Comparison of ENCODE assay signal across 12 cellular contexts in the genomic region with DNA sequence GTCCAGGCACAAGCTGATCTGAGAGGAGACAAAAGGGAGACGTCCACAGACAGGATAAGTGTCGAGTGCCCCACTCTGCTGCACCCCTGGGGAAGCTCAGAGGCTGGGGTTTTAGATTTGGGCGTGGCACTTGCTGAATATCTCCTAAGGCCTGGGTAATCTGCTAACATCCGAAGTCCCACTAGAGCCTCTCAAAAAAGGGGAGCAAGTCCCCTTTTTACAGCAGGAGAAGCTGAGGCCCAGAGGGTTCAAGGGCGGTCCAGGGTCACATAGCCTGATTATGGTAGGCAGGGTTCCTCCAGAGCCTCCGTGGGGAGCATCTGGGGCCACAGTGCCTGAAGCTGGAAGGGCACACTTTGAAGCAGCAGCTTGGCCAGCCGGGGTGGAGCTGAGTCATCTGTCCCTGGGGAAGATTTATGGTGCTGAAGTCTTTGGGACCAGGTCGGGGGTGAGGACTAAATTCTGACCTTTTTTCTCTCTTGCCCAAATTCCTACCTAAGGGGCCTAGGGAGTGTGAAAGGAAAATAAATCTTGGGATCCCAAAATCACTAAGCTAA.
DNase-seq lines count a peak whose midpoint lies in the region; ATAC-seq lines count a peak whose summit lies in the region.
"Had no signal": no experiment of that assay in that cellular context is flagged by ENCODE, and none has a peak within 500 bp of the region (broad histone marks: within the 10 kb centered on the region; RNA-seq: fewer than 3 reads in every experiment).

No MANE protein-coding gene starts in this region.

- H3K9me3 Mint-ChIP-seq in activated CD4-positive, alpha-beta T cell treated with anti-CD3 and anti-CD28 coated beads, Interleukin-2, amount 10 ng/mL, durations not matched to agents 7 days and 5 days, result no peaks in the 10 kb centered on the region

- no peak overlapping the region for H3K27ac Mint-ChIP-seq in activated CD4-positive, alpha-beta T cell treated with anti-CD3 and anti-CD28 coated beads, Interleukin-2, amount 10 ng/mL, durations not matched to agents 7 days and 5 days

- peaks cover 14% of the 10 kb centered on the region for H3K4me1 Mint-ChIP-seq in activated CD4-positive, alpha-beta T cell treated with anti-CD3 and anti-CD28 coated beads, Interleukin-2, amount 10 ng/mL, durations not matched to agents 7 days and 5 days

- no peak for ATAC-seq in HG03280 (IDR thresholded peaks at IDR 0.05; ENCODE audit: unreplicated experiment)
- ATAC-seq: sciatic nerve had no signal

- H3K27me3 Mint-ChIP-seq in activated CD4-positive, alpha-beta T cell treated with anti-CD3 and anti-CD28 coated beads, Interleukin-2, amount 10 ng/mL, durations not matched to agents 7 days and 5 days, result peaks cover 17% of the 10 kb centered on the region

- CTCF ChIA-PET in activated CD4-positive, alpha-beta T cell treated with anti-CD3 and anti-CD28 coated beads, Interleukin-2, amount 10 ng/mL, durations not matched to agents 7 days and 5 days (lab: Charles Lee), result interaction anchor here (0.6 to 1.7 kb wide), 2 partner anchors 21 to 171 kb away, joined by 3 read pairs; no protein-coding TSS in a partner anchor

- POLR2A ChIA-PET in activated CD4-positive, alpha-beta T cell treated with anti-CD3 and anti-CD28 coated beads, Interleukin-2, amount 10 ng/mL, durations not matched to agents 7 days and 5 days (lab: Charles Lee), result no interaction called here

- peak overlapping the region; percentile 100 for H3K27ac ChIP-seq in caudate nucleus (ENCODE audit: low read depth, low read length)

- no peak overlapping the region for H3K4me3 Mint-ChIP-seq in activated CD4-positive, alpha-beta T cell treated with anti-CD3 and anti-CD28 coated beads, Interleukin-2, amount 10 ng/mL, durations not matched to agents 7 days and 5 days

- DNase-seq in AG20443 (ENCODE audit: low spot score) (peak; percentile 55), LoVo (ENCODE audit: low spot score) (peak; percentile 37), caudate nucleus (lab: John Stamatoyannopoulos, UW) (peak in 7 of 61 donors; percentile 11 to 65 (median 51)), myocyte (ENCODE audit: low read depth) (peak; percentile 66), ureter (ENCODE audit: low spot score) (no peak), NCI-H2196 treated with DMSO at 0.1 percent for 48 hours (lab: John Stamatoyannopoulos, UW; ENCODE audit: unreplicated experiment) (no peak)
- no peak for DNase-seq in activated CD4-positive, alpha-beta T cell treated with anti-CD3 and anti-CD28 coated beads, Interleukin-2, amount 10 ng/mL, durations not matched to agents 7 days and 5 days
- DNase-seq: activated CD4-positive, alpha-beta T cell treated with anti-CD3 and anti-CD28 coated beads for 1 hour; left cardiac atrium; RPMI8226 had no signal

- no peaks in the 10 kb centered on the region for H3K36me3 Mint-ChIP-seq in activated CD4-positive, alpha-beta T cell treated with anti-CD3 and anti-CD28 coated beads, Interleukin-2, amount 10 ng/mL, durations not matched to agents 7 days and 5 days (ENCODE audit: low read depth)

Comparison
In these comparisons a context has a peak if more than half of its experiments do, and no peak if none do; other contexts are left out.
1. DNase-seq: peak in AG20443 (single experiment), LoVo (single experiment) and myocyte (single experiment); none in activated CD4-positive, alpha-beta T cell treated with anti-CD3 and anti-CD28 coated beads, Interleukin-2, amount 10 ng/mL, durations not matched to agents 7 days and 5 days (single experiment), ureter (single experiment) and NCI-H2196 treated with DMSO at 0.1 percent for 48 hours (single experiment).